7 cellular contexts compared by ENCODE assay signal in genomic region chr1:151147132-151147503, GRCh38. TPM values are rescaled to one million over a fixed set of nuclear protein-coding genes. Genes with fewer than 3 reads are reported as not detected.
DNase-seq lines count a peak whose midpoint lies in the region; ATAC-seq and TF ChIP-seq lines count a peak whose summit lies in the region.
"Had no signal": no experiment of that assay in that cellular context is flagged by ENCODE, and none has a peak within 500 bp of the region (broad histone marks: within the 10 kb centered on the region; RNA-seq: fewer than 3 reads in every experiment).

No MANE protein-coding gene starts in this region.

- H3K27me3 ChIP-seq in cardiac muscle cell (no peaks in the 10 kb centered on the region), iPS-18a (ENCODE audit: control insufficient read depth, insufficient read depth, low read length) (peaks cover 30% of the 10 kb centered on the region), upper lobe of right lung (no peaks in the 10 kb centered on the region)

- intact Hi-C loops in Right ventricle myocardium superior (cut with DNase I) (no loop called here), upper lobe of right lung (cut with DNase I) (no loop called here)

- TF ChIP-seq CTCF in cardiac muscle cell (IDR thresholded peaks at IDR 0.05; ENCODE audit: low read depth, low read length) (no peak), upper lobe of right lung (IDR thresholded peaks at IDR 0.05) (no peak)

- H3K4me3 ChIP-seq in cardiac muscle cell (peak overlapping the region; percentile 64), iPS-18a (ENCODE audit: low read length) (peak overlapping the region; percentile 65), upper lobe of right lung (peak overlapping the region; percentile 65)

- H3K4me1 ChIP-seq in cardiac muscle cell (ENCODE audit: low read depth) (peaks cover 35% of the 10 kb centered on the region), iPS-18a (ENCODE audit: control insufficient read depth, low read depth, low read length) (peaks cover 27% of the 10 kb centered on the region), upper lobe of right lung (peaks cover 24% of the 10 kb centered on the region)

- H3K36me3 ChIP-seq in cardiac muscle cell = no peaks in the 10 kb centered on the region
- H3K36me3 ChIP-seq in iPS-18a (ENCODE audit: control insufficient read depth, low read depth, low read length) = no peaks in the 10 kb centered on the region
- no peaks in the 10 kb centered on the region for H3K36me3 ChIP-seq in upper lobe of right lung

- H3K27ac ChIP-seq in cardiac muscle cell (no peak overlapping the region), iPS-18a (ENCODE audit: low read length) (no peak overlapping the region), upper lobe of right lung (peak overlapping the region; percentile 70)

- ATAC-seq in Right ventricle myocardium superior (ENCODE audit: poor library complexity) (no peak), upper lobe of right lung (no peak)

- DNase-seq in cardiac muscle cell (ENCODE audit: low read depth in 1 of 2, low spot score in 1 of 2) (peak in 1 of 2 donors; percentile 54), Right ventricle myocardium superior (no peak), upper lobe of right lung (no peak), HuH-7.5 (ENCODE audit: low spot score) (no peak), NCI-H1417 (lab: John Stamatoyannopoulos, UW) (no peak)

- H3K9ac ChIP-seq in iPS-18a (ENCODE audit: low read length) = peak overlapping the region; percentile 9

- H3K9me3 ChIP-seq in cardiac muscle cell (ENCODE audit: low read depth) (no peaks in the 10 kb centered on the region), iPS-18a (ENCODE audit: control insufficient read depth, low read depth, low read length) (no peaks in the 10 kb centered on the region), upper lobe of right lung (no peaks in the 10 kb centered on the region)

RNA-seq across cellular contexts. Expression of gene SEMA6C, which starts 0.7 kb away (rescaled TPM):
- total RNA-seq in cardiac muscle cell (22.0 and 28.1 TPM in 2 replicates), Right ventricle myocardium superior (56.6 TPM), upper lobe of right lung (6.7 TPM)
- polyA plus RNA-seq in cardiac muscle cell = 23.3 and 29.9 TPM in 2 replicates

RNA-seq across cellular contexts. Expression of gene TNFAIP8L2, which starts 9.3 kb away (rescaled TPM):
- total RNA-seq in cardiac muscle cell (0.45 TPM in 1 of 2 replicates, not detected in the other), Right ventricle myocardium superior (1.5 TPM), upper lobe of right lung (10.3 TPM)
- 0.20 and 0.39 TPM in 2 replicates for polyA plus RNA-seq in cardiac muscle cell
- total RNA-seq: glomerular endothelial cell had no signal

RNA-seq across cellular contexts. Expression of gene LYSMD1, which starts 18.6 kb away (rescaled TPM):
- total RNA-seq in cardiac muscle cell = 19.7 and 26.7 TPM in 2 replicates
- polyA plus RNA-seq in cardiac muscle cell = 4.9 and 8.0 TPM in 2 replicates
- total RNA-seq in Right ventricle myocardium superior = 10.7 TPM
- total RNA-seq in upper lobe of right lung = 6.2 TPM

RNA-seq across cellular contexts. Expression of gene SCNM1, which starts 18.8 kb away (rescaled TPM):
- total RNA-seq in cardiac muscle cell (30.8 and 50.9 TPM in 2 replicates), Right ventricle myocardium superior (17.5 TPM), upper lobe of right lung (34.6 TPM)
- 66.5 and 80.7 TPM in 2 replicates for polyA plus RNA-seq in cardiac muscle cell

RNA-seq across cellular contexts. Expression of gene TMOD4, which starts 28.7 kb away (rescaled TPM):
- total RNA-seq in cardiac muscle cell = 0.48 TPM in 1 of 2 replicates, not detected in the other
- 0.44 TPM in 1 of 2 replicates, not detected in the other for polyA plus RNA-seq in cardiac muscle cell
- not detected for total RNA-seq in Right ventricle myocardium superior
- not detected for total RNA-seq in upper lobe of right lung
- total RNA-seq: glomerular endothelial cell had no signal
